Comparison of ENCODE assay signal across 26 cellular contexts in the genomic region with DNA sequence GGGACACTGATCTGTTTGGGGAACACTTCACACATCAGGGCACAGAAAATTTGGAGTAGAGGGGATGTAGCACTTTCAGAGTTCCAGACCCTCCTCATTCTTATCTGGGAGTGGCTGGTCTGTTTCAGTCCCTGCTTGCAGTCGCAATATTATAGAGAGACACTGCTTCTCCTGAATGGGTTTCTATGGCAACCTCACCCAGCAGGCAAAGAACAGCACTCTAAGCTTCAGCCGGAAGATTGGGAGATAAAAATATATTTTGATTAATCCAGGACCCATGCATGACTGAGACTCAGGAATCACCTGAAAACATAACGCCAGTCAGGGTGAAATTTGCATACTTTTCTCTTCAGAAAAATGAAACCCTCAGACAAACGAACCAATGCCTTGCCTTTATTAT. TPM values are rescaled to one million over a fixed set of nuclear protein-coding genes. Genes with fewer than 3 reads are reported as not detected.
DNase-seq lines count a peak whose midpoint lies in the region; ATAC-seq and TF ChIP-seq lines count a peak whose summit lies in the region.
"Had no signal": no experiment of that assay in that cellular context is flagged by ENCODE, and none has a peak within 500 bp of the region (broad histone marks: within the 10 kb centered on the region; RNA-seq: fewer than 3 reads in every experiment).

No MANE protein-coding gene starts in this region.

- no peaks in the 10 kb centered on the region for H3K36me3 Mint-ChIP-seq in neural progenitor cell
- H3K36me3 Mint-ChIP-seq: activated naive CD8-positive, alpha-beta T cell treated with anti-CD3 and anti-CD28 coated beads, Interleukin-2, amount 10 ng/mL, durations not matched to agents 7 days and 5 days; mesothelial cell of epicardium; WTC11 had no signal

- H3K9ac ChIP-seq in neural progenitor cell: no peak overlapping the region

- peaks cover 2% of the 10 kb centered on the region for H3K27me3 Mint-ChIP-seq in neural progenitor cell (ENCODE audit: insufficient read depth, low read depth)

- TF ChIP-seq CTCF in neural progenitor cell (IDR thresholded peaks at IDR 0.05): no peak
- TF ChIP-seq CTCF in lower lobe of right lung (IDR thresholded peaks at IDR 0.05): no peak

- H4K20me1 ChIP-seq in neural progenitor cell (ENCODE audit: low read depth): no peaks in the 10 kb centered on the region

- peak overlapping the region; percentile 64 for H2AFZ ChIP-seq in neural progenitor cell (replicated peaks)

- H3K4me3 ChIP-seq in neural progenitor cell (no peak overlapping the region), lower lobe of right lung (no peak overlapping the region)
- H3K4me3 ChIP-seq: gastroesophageal sphincter, sigmoid colon, upper lobe of right lung had no signal

- no peaks in the 10 kb centered on the region for H3K27me3 ChIP-seq in neural progenitor cell
- H3K27me3 ChIP-seq in lower lobe of right lung (ENCODE audit: low read depth): peaks cover 6% of the 10 kb centered on the region
- H3K27me3 ChIP-seq: gastroesophageal sphincter had no signal

- H3K79me2 ChIP-seq in neural progenitor cell (ENCODE audit: low read depth): no peaks in the 10 kb centered on the region

- H3K27ac ChIP-seq in neural progenitor cell: no peak overlapping the region
- H3K27ac ChIP-seq in lower lobe of right lung: no peak overlapping the region
- H3K27ac ChIP-seq: gastroesophageal sphincter, RWPE1, sigmoid colon, upper lobe of right lung had no signal

- H3K9me3 ChIP-seq in neural progenitor cell (ENCODE audit: low read depth) (no peaks in the 10 kb centered on the region), lower lobe of right lung (no peaks in the 10 kb centered on the region)
- H3K9me3 ChIP-seq: upper lobe of right lung had no signal

- H3K27ac Mint-ChIP-seq in neural progenitor cell: peak overlapping the region; percentile 19
- H3K27ac Mint-ChIP-seq: activated naive CD8-positive, alpha-beta T cell treated with anti-CD3 and anti-CD28 coated beads, Interleukin-2, amount 10 ng/mL, durations not matched to agents 7 days and 5 days; CD4-positive, alpha-beta T cell; mesothelial cell of epicardium; WTC11 had no signal

- H3K4me2 ChIP-seq in neural progenitor cell: no peak overlapping the region

- no peaks in the 10 kb centered on the region for H3K36me3 ChIP-seq in neural progenitor cell
- H3K36me3 ChIP-seq in lower lobe of right lung: no peaks in the 10 kb centered on the region
- H3K36me3 ChIP-seq: gastroesophageal sphincter, sigmoid colon, upper lobe of right lung had no signal

- ATAC-seq in GM19455 (IDR thresholded peaks at IDR 0.05; ENCODE audit: unreplicated experiment) (no peak), lower lobe of right lung (no peak), HG03439 (IDR thresholded peaks at IDR 0.05; ENCODE audit: unreplicated experiment) (no peak), Right ventricle myocardium inferior (no peak)
- ATAC-seq: gastroesophageal sphincter, HCT116, upper lobe of right lung, WTC11 had no signal

- intact Hi-C loops in lower lobe of right lung (cut with DNase I) (no loop called here), Right ventricle myocardium inferior (cut with DNase I) (no loop called here)

- no peaks in the 10 kb centered on the region for H3F3A ChIP-seq in neural progenitor cell (ENCODE audit: low read depth)

- DNase-seq in DMS79 (lab: John Stamatoyannopoulos, UW): peak; percentile 13
- DNase-seq in NCI-H2227 treated with DMSO at 0.1 percent for 48 hours (lab: John Stamatoyannopoulos, UW): peak; percentile 41
- peak; percentile 51 to 70 for DNase-seq in cerebellar nuclear complex (lab: John Stamatoyannopoulos, UW)
- no peak for DNase-seq in neural progenitor cell (ENCODE audit: low spot score)
- DNase-seq in lower lobe of right lung: no peak
- no peak for DNase-seq in Right ventricle myocardium inferior (ENCODE audit: missing footprints)
- DNase-seq: activated CD4-positive, alpha-beta T cell treated with anti-CD3 and anti-CD28 coated beads, Interleukin-2, amount 50 U/mL, for 48 hours; activated effector memory CD4-positive, alpha-beta T cell treated with Interleukin-2 at 50 U/mL for 16 hours; activated naive CD8-positive, alpha-beta T cell treated with anti-CD3 and anti-CD28 coated beads, Interleukin-2, amount 10 ng/mL, durations not matched to agents 7 days and 5 days; CD4-positive, alpha-beta T cell; DMS 273 treated with DMSO at 0.1 percent for 48 hours; GDM1; NCI-H187; NCI-H345; sigmoid colon; stimulated activated CD8-positive, alpha-beta memory T cell treated with anti-CD3 and anti-CD28 coated beads, Interleukin-4, amount 100 ng/mL, for 48 hours; T1000; upper lobe of right lung had no signal

- no peak overlapping the region for H3K4me3 Mint-ChIP-seq in neural progenitor cell
- H3K4me3 Mint-ChIP-seq: activated naive CD8-positive, alpha-beta T cell treated with anti-CD3 and anti-CD28 coated beads, Interleukin-2, amount 10 ng/mL, durations not matched to agents 7 days and 5 days; CD4-positive, alpha-beta T cell; mesothelial cell of epicardium; WTC11 had no signal

- peaks cover 17% of the 10 kb centered on the region for H3K4me1 Mint-ChIP-seq in neural progenitor cell
- H3K4me1 Mint-ChIP-seq: mesothelial cell of epicardium had no signal

- H3K4me1 ChIP-seq in neural progenitor cell: no peaks in the 10 kb centered on the region
- H3K4me1 ChIP-seq in lower lobe of right lung: no peaks in the 10 kb centered on the region
- H3K4me1 ChIP-seq: gastroesophageal sphincter, sigmoid colon, upper lobe of right lung had no signal

- no peaks in the 10 kb centered on the region for H3K9me3 Mint-ChIP-seq in neural progenitor cell
- H3K9me3 Mint-ChIP-seq: activated naive CD8-positive, alpha-beta T cell treated with anti-CD3 and anti-CD28 coated beads, Interleukin-2, amount 10 ng/mL, durations not matched to agents 7 days and 5 days; CD4-positive, alpha-beta T cell; nephron had no signal

RNA-seq across cellular contexts. Expression of a gene that starts 28.6 kb away (rescaled TPM):
- total RNA-seq in neural progenitor cell (ENCODE audit: low replicate concordance) (0.12 TPM in 1 of 2 replicates, not detected in the other), lower lobe of right lung (3.2 TPM), Right ventricle myocardium inferior (1.2 TPM)
- total RNA-seq: activated naive CD8-positive, alpha-beta T cell treated with anti-CD3 and anti-CD28 coated beads, Interleukin-2, amount 10 ng/mL, durations not matched to agents 7 days and 5 days; CD4-positive, alpha-beta T cell had no signal

RNA-seq across cellular contexts. Expression of a gene that starts 58.5 kb away (rescaled TPM):
- total RNA-seq in neural progenitor cell (ENCODE audit: low replicate concordance) (15.5 and 16.4 TPM in 2 replicates), lower lobe of right lung (10.6 TPM), Right ventricle myocardium inferior (5.6 TPM)

Comparison
In these comparisons a context has a peak if more than half of its experiments do, and no peak if none do; other contexts are left out.
1. DNase-seq: peak in DMS79 (single experiment), NCI-H2227 treated with DMSO at 0.1 percent for 48 hours (single experiment) and cerebellar nuclear complex (2 of 2); none in neural progenitor cell (single experiment), lower lobe of right lung (single experiment) and Right ventricle myocardium inferior (single experiment).